23 cellular contexts compared by ENCODE assay signal in genomic region chr6:36066817-36067216, GRCh38. TPM values are rescaled to one million over a fixed set of nuclear protein-coding genes. Genes with fewer than 3 reads are reported as not detected.
DNase-seq lines count a peak whose midpoint lies in the region; ATAC-seq and TF ChIP-seq lines count a peak whose summit lies in the region.
"Had no signal": no experiment of that assay in that cellular context is flagged by ENCODE, and none has a peak within 500 bp of the region (broad histone marks: within the 10 kb centered on the region; RNA-seq: fewer than 3 reads in every experiment).

No MANE protein-coding gene starts in this region.

- TF ChIP-seq EP300 in SK-N-SH (IDR thresholded peaks at IDR 0.05; ENCODE audit: borderline replicate concordance in 1 of 2, low read depth in 1 of 2, low read length in 1 of 2) = no peak

- CTCF ChIA-PET in SK-N-SH (lab: Yijun Ruan, JAX) = interaction anchor here (1.3 to 4.2 kb wide), 3 partner anchors 10 to 39 kb away, joined by 4 to 21 read pairs (median 10); partner anchors contain the start of gene MAPK14

- no peak for TF ChIP-seq RAD21 in SK-N-SH (IDR thresholded peaks at IDR 0.05; ENCODE audit: low read length)

- no peaks in the 10 kb centered on the region for H3K9me3 ChIP-seq in CD4-positive, CD25-positive, alpha-beta regulatory T cell (ENCODE audit: control insufficient read depth in 2 of 2, low read length in 2 of 2)
- H3K9me3 ChIP-seq in smooth muscle cell (replicated peaks; ENCODE audit: low read depth) = no peaks in the 10 kb centered on the region
- no peaks in the 10 kb centered on the region for H3K9me3 ChIP-seq in prostate gland
- H3K9me3 ChIP-seq in SK-N-SH = no peaks in the 10 kb centered on the region
- H3K9me3 ChIP-seq: ascending aorta, lower lobe of right lung, thoracic aorta had no signal

- peaks cover 13% of the 10 kb centered on the region for H3F3A ChIP-seq in smooth muscle cell (ENCODE audit: low read depth)
- peaks cover 4% of the 10 kb centered on the region for H3F3A ChIP-seq in SK-N-SH (replicated peaks; ENCODE audit: insufficient read depth)

- TF ChIP-seq CTCF in smooth muscle cell (IDR thresholded peaks at IDR 0.05; ENCODE audit: borderline replicate concordance, insufficient read depth, poor library complexity, severe bottlenecking) (no peak), prostate gland (IDR thresholded peaks at IDR 0.05) (no peak), SK-N-SH (IDR thresholded peaks at IDR 0.05) (no peak)

- H3K27ac ChIP-seq in CD4-positive, CD25-positive, alpha-beta regulatory T cell (ENCODE audit: insufficient read depth, low read length, poor library complexity, severe bottlenecking) = no peak overlapping the region
- H3K27ac ChIP-seq in smooth muscle cell (ENCODE audit: low read depth) (peak overlapping the region; percentile 42), prostate gland (no peak overlapping the region), SK-N-SH (ENCODE audit: low read depth in 2 of 2, low read length in 1 of 2) (peak overlapping the region in 1 of 2 experiments; percentile 12; a peak in 1 of 4 replicates)
- H3K27ac ChIP-seq: ascending aorta, lower lobe of right lung, thoracic aorta had no signal

- peak overlapping the region in 2 of 3 donors; percentile 3 to 62 for H3K27ac Mint-ChIP-seq in CD4-positive, CD25-positive, alpha-beta regulatory T cell

- ATAC-seq in CD4-positive, CD25-positive, alpha-beta regulatory T cell (ENCODE audit: low read depth in 2 of 2) = no peak
- peak; percentile 6 for ATAC-seq in left lobe of liver

- H2AFZ ChIP-seq in smooth muscle cell (ENCODE audit: low read depth) = no peak overlapping the region
- H2AFZ ChIP-seq in SK-N-SH (ENCODE audit: low read depth) = no peak overlapping the region

- H4K20me1 ChIP-seq in smooth muscle cell (ENCODE audit: low read depth) (peaks cover 91% of the 10 kb centered on the region), SK-N-SH (ENCODE audit: insufficient read depth) (peaks cover 69% of the 10 kb centered on the region)

- peaks cover 3% of the 10 kb centered on the region for H3K36me3 ChIP-seq in CD4-positive, CD25-positive, alpha-beta regulatory T cell (ENCODE audit: control insufficient read depth, insufficient read depth, low read length)
- H3K36me3 ChIP-seq in smooth muscle cell (ENCODE audit: low read depth) (no peaks in the 10 kb centered on the region), prostate gland (no peaks in the 10 kb centered on the region), SK-N-SH (replicated peaks in 1 of 2; ENCODE audit: control insufficient read depth in 1 of 2, insufficient read depth in 2 of 2, low read length in 1 of 2) (peaks cover 0 to 8% of the 10 kb centered on the region in 2 experiments)
- H3K36me3 ChIP-seq: ascending aorta, thoracic aorta had no signal

- H3K9me2 ChIP-seq in SK-N-SH = no peaks in the 10 kb centered on the region

- H3K4me1 ChIP-seq in CD4-positive, CD25-positive, alpha-beta regulatory T cell (ENCODE audit: control insufficient read depth, insufficient read depth, low read length, poor library complexity, severe bottlenecking) = peaks cover 10% of the 10 kb centered on the region
- H3K4me1 ChIP-seq in smooth muscle cell (ENCODE audit: low read depth) (peaks cover 18% of the 10 kb centered on the region), prostate gland (replicated peaks) (peaks cover 2% of the 10 kb centered on the region), SK-N-SH (ENCODE audit: control insufficient read depth in 1 of 2, insufficient read depth in 2 of 2, low read depth in 1 of 2, low read length in 1 of 2) (peaks cover 9 to 22% of the 10 kb centered on the region in 2 experiments; a peak in 3 of 4 replicates)

- peaks cover 0 to 2% (median 0%) of the 10 kb centered on the region in 7 donors for H3K9me3 Mint-ChIP-seq in CD4-positive, CD25-positive, alpha-beta regulatory T cell
- H3K9me3 Mint-ChIP-seq: activated naive CD4-positive, alpha-beta T cell treated with anti-CD3 and anti-CD28 coated beads, Interleukin-2, amount 50 U/mL, for 72 hours had no signal

- no peak for DNase-seq in CD4-positive, CD25-positive, alpha-beta regulatory T cell
- DNase-seq in DMS53 treated with DMSO at 0.1 percent for 48 hours (lab: John Stamatoyannopoulos, UW; ENCODE audit: unreplicated experiment) = peak; percentile 1
- no peak for DNase-seq in left lobe of liver (ENCODE audit: low spot score)
- DNase-seq in smooth muscle cell (lab: John Stamatoyannopoulos, UW; ENCODE audit: unreplicated experiment) = no peak
- DNase-seq in prostate gland (ENCODE audit: low spot score) = no peak
- DNase-seq in SK-N-SH = no peak
- no peak for DNase-seq in midbrain (lab: John Stamatoyannopoulos, UW)
- DNase-seq: activated CD4-positive, alpha-beta T cell treated with anti-CD3 and anti-CD28 coated beads for 36 hours; central memory CD4-positive, alpha-beta T cell; dermis blood vessel endothelial cell; HCEC 1CT; lower lobe of right lung; NCI-H187; nucleus accumbens; RPMI8226 had no signal

- WGBS in smooth muscle cell (ENCODE audit: low lambda C conversion rate) = 96% methylated on average over 2 of the region's 2 CpGs
- WGBS in prostate gland = 86% methylated on average over 2 of the region's 2 CpGs
- WGBS in SK-N-SH (ENCODE audit: low lambda C conversion rate) = 91% methylated on average over 2 of the region's 2 CpGs

- peak overlapping the region; percentile 1 for H3K9ac ChIP-seq in smooth muscle cell (ENCODE audit: low read depth)
- no peak overlapping the region for H3K9ac ChIP-seq in SK-N-SH

- no peak overlapping the region for H3K4me3 ChIP-seq in CD4-positive, CD25-positive, alpha-beta regulatory T cell (ENCODE audit: low read depth, low read length)
- H3K4me3 ChIP-seq in smooth muscle cell (no peak overlapping the region), prostate gland (no peak overlapping the region), SK-N-SH (ENCODE audit: low read depth in 2 of 2, low read length in 1 of 2) (no peak overlapping the region)
- H3K4me3 ChIP-seq: ascending aorta, lower lobe of right lung, thoracic aorta had no signal

- peak overlapping the region; percentile 5 for H3K4me2 ChIP-seq in smooth muscle cell
- H3K4me2 ChIP-seq in SK-N-SH = no peak overlapping the region

- no peaks in the 10 kb centered on the region for H3K27me3 Mint-ChIP-seq in CD4-positive, CD25-positive, alpha-beta regulatory T cell
- H3K27me3 Mint-ChIP-seq: activated CD4-positive, alpha-beta T cell treated with anti-CD3 and anti-CD28 coated beads for 36 hours had no signal

- intact Hi-C loops in prostate gland (cut with DNase I) = loop anchor here (5.0 kb wide), 1 partner anchor 35 kb away; no protein-coding TSS in a partner anchor

- H3K4me1 Mint-ChIP-seq in CD4-positive, CD25-positive, alpha-beta regulatory T cell = peaks cover 51 to 70% (median 67%) of the 10 kb centered on the region in 4 donors

- peaks cover 8% of the 10 kb centered on the region for H3K36me3 Mint-ChIP-seq in CD4-positive, CD25-positive, alpha-beta regulatory T cell
- H3K36me3 Mint-ChIP-seq: activated naive CD4-positive, alpha-beta T cell treated with anti-CD3 and anti-CD28 coated beads, Interleukin-2, amount 50 U/mL, for 72 hours had no signal

- TF ChIP-seq POLR2A in prostate gland (IDR thresholded peaks at IDR 0.05) = no peak

- no peaks in the 10 kb centered on the region for H3K27me3 ChIP-seq in CD4-positive, CD25-positive, alpha-beta regulatory T cell (ENCODE audit: control insufficient read depth, insufficient read depth, low read length)
- H3K27me3 ChIP-seq in smooth muscle cell (ENCODE audit: low read depth) (no peaks in the 10 kb centered on the region), prostate gland (replicated peaks; ENCODE audit: insufficient read depth) (no peaks in the 10 kb centered on the region), SK-N-SH (ENCODE audit: insufficient read depth) (no peaks in the 10 kb centered on the region)
- H3K27me3 ChIP-seq: ascending aorta had no signal

- peaks cover 80% of the 10 kb centered on the region for H3K79me2 ChIP-seq in smooth muscle cell (ENCODE audit: low read depth)
- H3K79me2 ChIP-seq in SK-N-SH (ENCODE audit: insufficient read depth) = peaks cover 89% of the 10 kb centered on the region

- H3K4me3 Mint-ChIP-seq in CD4-positive, CD25-positive, alpha-beta regulatory T cell = no peak overlapping the region
- H3K4me3 Mint-ChIP-seq: activated CD4-positive, alpha-beta T cell treated with anti-CD3 and anti-CD28 coated beads for 36 hours had no signal

- POLR2A ChIA-PET in SK-N-SH (lab: Yijun Ruan, JAX) = no interaction called here

TF ChIP-seq in SK-N-SH, 30 proteins besides CTCF, POLR2A, EP300 and RAD21 (continues in another document):
- no peak for TF ChIP-seq SMC3 (IDR thresholded peaks at IDR 0.05; ENCODE audit: low read depth, low read length)
- TF ChIP-seq MEF2A (IDR thresholded peaks at IDR 0.05; ENCODE audit: borderline replicate concordance, low read depth) = no peak

RNA-seq across cellular contexts. Expression of gene MAPK14, which starts 39.2 kb away (rescaled TPM):
- total RNA-seq in CD4-positive, CD25-positive, alpha-beta regulatory T cell = 62.5 TPM
- 10 to 100 TPM; 44.6 to 65.0 (median 53.7) TPM for polyA plus RNA-seq in CD4-positive, CD25-positive, alpha-beta regulatory T cell
- 40.8 TPM for total RNA-seq in left lobe of liver
- 57.6 and 62.8 TPM in 2 replicates for total RNA-seq in smooth muscle cell
- 28.0 and 29.3 TPM in 2 replicates for polyA plus RNA-seq in smooth muscle cell
- total RNA-seq in prostate gland = 10 to 100 TPM; 36.7 to 43.2 TPM
- 19.8 and 27.4 TPM in 2 replicates for polyA plus RNA-seq in SK-N-SH (2012; rRNA removed)
- 17.7 and 20.1 TPM in 2 replicates for polyA plus RNA-seq in SK-N-SH (2012; cell fraction: cytosol; rRNA removed)
- 32.4 and 55.7 TPM in 2 replicates for polyA plus RNA-seq in SK-N-SH (2012; cell fraction: nucleus; rRNA removed)

RNA-seq across cellular contexts. Expression of gene SLC26A8, which starts 42.4 kb away (rescaled TPM):
- not detected for total RNA-seq in CD4-positive, CD25-positive, alpha-beta regulatory T cell
- polyA plus RNA-seq in CD4-positive, CD25-positive, alpha-beta regulatory T cell = not detected
- 0.30 TPM for total RNA-seq in left lobe of liver
- not detected in 2 replicates for total RNA-seq in smooth muscle cell
- polyA plus RNA-seq in smooth muscle cell = 0.09 TPM in 1 of 2 replicates, not detected in the other
- total RNA-seq in prostate gland = 10 to 100 TPM in 1 of 2 donors, not detected in 1; 15.2 TPM
- not detected in 2 replicates for polyA plus RNA-seq in SK-N-SH (2012; rRNA removed)
- not detected in 2 replicates for polyA plus RNA-seq in SK-N-SH (2012; cell fraction: cytosol; rRNA removed)
- polyA plus RNA-seq in SK-N-SH (2012; cell fraction: nucleus; rRNA removed) = 0.07 TPM in 1 of 2 replicates, not detected in the other
- total RNA-seq: activated CD4-positive, alpha-beta T cell treated with anti-CD3 and anti-CD28 coated beads for 36 hours; activated CD8-positive, alpha-beta memory T cell treated with anti-CD3 and anti-CD28 coated beads for 36 hours; ascending aorta; Daoy; fibroblast of lung; SK-MEL-5; T-helper 1 cell treated with Interleukin-12 subunit alpha and Interleukin-12 subunit beta and Interleukin-4 antibody, amounts not matched to agents 30 ng/mL and 1 ng/mL, for 36 hours had no signal
- polyA plus RNA-seq: fibroblast of lung had no signal
